ENCODE assay signal across 27 cellular contexts in the genomic region with DNA sequence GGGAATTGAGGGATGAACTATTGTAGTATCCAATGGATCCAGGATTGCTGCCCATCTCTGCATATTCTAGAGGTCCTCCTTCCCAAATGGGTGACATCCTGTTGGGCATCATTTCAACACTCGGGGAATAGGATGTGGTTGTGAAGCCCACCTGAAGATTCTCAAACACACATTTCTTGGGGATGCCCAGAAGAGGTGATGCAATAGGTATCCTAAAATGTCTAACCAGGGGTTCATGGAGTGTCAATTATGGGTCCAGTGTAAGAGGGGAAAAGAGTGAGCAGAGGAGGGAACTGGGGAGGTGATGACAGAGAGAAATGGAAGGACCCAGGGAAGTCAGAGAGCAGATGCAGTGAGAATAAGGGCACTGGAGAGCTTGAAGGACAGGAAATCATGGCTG. TPM values are rescaled to one million over a fixed set of nuclear protein-coding genes. Genes with fewer than 3 reads are reported as not detected.
DNase-seq lines count a peak whose midpoint lies in the region; ATAC-seq, FAIRE-seq and TF ChIP-seq lines count a peak whose summit lies in the region.
"Had no signal": no experiment of that assay in that cellular context is flagged by ENCODE, and none has a peak within 500 bp of the region (broad histone marks: within the 10 kb centered on the region; RNA-seq: fewer than 3 reads in every experiment).

No MANE protein-coding gene starts in this region.

- no peaks in the 10 kb centered on the region for H3K27me3 ChIP-seq in IMR-90 (ENCODE audit: control insufficient read depth, insufficient read depth, low read length)
- H3K27me3 ChIP-seq in esophagus muscularis mucosa = no peaks in the 10 kb centered on the region
- H3K27me3 ChIP-seq in trophoblast cell (ENCODE audit: insufficient read depth, low read length) = no peaks in the 10 kb centered on the region
- no peaks in the 10 kb centered on the region for H3K27me3 ChIP-seq in pancreas
- H3K27me3 ChIP-seq: BE2C, BLaER1 had no signal

- H3K4me2 ChIP-seq in IMR-90 (ENCODE audit: low read depth, low read length) = no peak overlapping the region
- no peak overlapping the region for H3K4me2 ChIP-seq in trophoblast cell (ENCODE audit: low read length)
- H3K4me2 ChIP-seq: BLaER1 had no signal

- H4K12ac ChIP-seq in trophoblast cell (ENCODE audit: low read depth, low read length) = no peak overlapping the region

- H2AK5ac ChIP-seq in IMR-90 (ENCODE audit: low read depth, low read length) (no peak overlapping the region), trophoblast cell (ENCODE audit: low read length) (no peak overlapping the region)

- DNase-seq in HTR-8/SVneo (ENCODE audit: insufficient read length, low spot score) (no peak), IMR-90 (no peak), esophagus muscularis mucosa (ENCODE audit: extremely low spot score) (peak; percentile 37), trophoblast cell (no peak), pancreas (no peak), GM19239 (ENCODE audit: insufficient read length, low spot score) (no peak)
- DNase-seq: 8988T; ACHN; BE2C; C1 segment of cervical spinal cord; CD4-positive, alpha-beta memory T cell; CD4-positive, CD25-positive, alpha-beta regulatory T cell; CD8-positive, alpha-beta memory T cell; COR-L47; DMS 273 treated with DMSO at 0.1 percent for 48 hours; DMS153; DMS53; DMS79; DND-41; EL; GDM1 had no signal

- H3K9ac ChIP-seq in IMR-90 (ENCODE audit: low read depth, low read length) (no peak overlapping the region), trophoblast cell (ENCODE audit: low read length) (no peak overlapping the region)
- H3K9ac ChIP-seq: BLaER1 had no signal

- ATAC-seq in IMR-90 (ENCODE audit: low read depth) (no peak), pancreas (no peak), HG03460 (IDR thresholded peaks at IDR 0.05; ENCODE audit: unreplicated experiment) (no peak)
- ATAC-seq: GM12878 had no signal

- H2BK20ac ChIP-seq in IMR-90 (ENCODE audit: low read depth, low read length) = 0 out of 2 replicates have a peak overlapping the region, but pooled peaks have one; percentile 18

- H3K23ac ChIP-seq in IMR-90 (ENCODE audit: low read depth, low read length) = no peak overlapping the region
- no peak overlapping the region for H3K23ac ChIP-seq in trophoblast cell (ENCODE audit: low read length)

- H3K79me2 ChIP-seq in trophoblast cell (ENCODE audit: control insufficient read depth, insufficient read depth, low read length, poor library complexity) = no peaks in the 10 kb centered on the region

- peak; percentile 38 for FAIRE-seq in HTR-8/SVneo (lab: Jason Lieb, UNC)
- no peak for FAIRE-seq in pancreas (lab: Jason Lieb, UNC)
- FAIRE-seq in GM19239 (lab: Jason Lieb, UNC) = no peak
- FAIRE-seq: A204.1, GM12878, GM12892, GM18507 had no signal

- no peak overlapping the region for H3K4me3 ChIP-seq in IMR-90 (ENCODE audit: insufficient read depth, low read depth, low read length)
- H3K4me3 ChIP-seq in esophagus muscularis mucosa = no peak overlapping the region
- no peak overlapping the region for H3K4me3 ChIP-seq in trophoblast cell (ENCODE audit: low read depth, low read length)
- no peak overlapping the region for H3K4me3 ChIP-seq in pancreas
- H3K4me3 ChIP-seq: BLaER1, GM12878 had no signal

- in situ Hi-C loops in IMR-90 (cut with MboI; ENCODE audit: low sequenced_read_pairs) = no loop called here

- H2AK9ac ChIP-seq in IMR-90 (replicated peaks; ENCODE audit: low read depth, low read length, poor library complexity) = no peak overlapping the region

- no peak overlapping the region for H4K91ac ChIP-seq in IMR-90 (ENCODE audit: insufficient read depth, low read depth, low read length)
- H4K91ac ChIP-seq in trophoblast cell (ENCODE audit: low read depth, low read length) = no peak overlapping the region

- 0 out of 2 replicates have a peak, but pooled peaks cover 5% of the 10 kb centered on the region for H3K9me1 ChIP-seq in IMR-90 (ENCODE audit: insufficient read depth, low read length)

- H4K8ac ChIP-seq in IMR-90 (ENCODE audit: low read depth in 2 of 2, low read length in 2 of 2) (no peak overlapping the region), trophoblast cell (ENCODE audit: low read depth, low read length) (no peak overlapping the region)

- no peak for TF ChIP-seq EP300 in esophagus muscularis mucosa (IDR thresholded peaks at IDR 0.05)

- no peak overlapping the region for H2BK15ac ChIP-seq in IMR-90 (ENCODE audit: low read depth, low read length)

- H3K79me1 ChIP-seq in IMR-90 (ENCODE audit: low read depth in 1 of 2, low read length in 2 of 2) (no peaks in the 10 kb centered on the region), trophoblast cell (ENCODE audit: low read length) (no peaks in the 10 kb centered on the region)

- BruUV-seq in IMR-90 (replicated peaks; lab: Mats Ljungman, UMichigan) = no TSS peak

- TF ChIP-seq POLR2A in IMR-90 (IDR thresholded peaks at IDR 0.05; ENCODE audit: low read depth, low read length) = no peak
- TF ChIP-seq POLR2A in esophagus muscularis mucosa (IDR thresholded peaks at IDR 0.05; ENCODE audit: low read depth) = no peak

- POLR2A ChIA-PET in IMR-90 (lab: Charles Lee; ENCODE audit: unreplicated experiment) = no interaction called here

- peaks cover 4% of the 10 kb centered on the region; the same call in 1 of the 2 replicates for H3K4me1 ChIP-seq in IMR-90 (ENCODE audit: control insufficient read depth, insufficient read depth, low read length)
- no peaks in the 10 kb centered on the region for H3K4me1 ChIP-seq in esophagus muscularis mucosa
- H3K4me1 ChIP-seq in trophoblast cell (ENCODE audit: control insufficient read depth in 1 of 2, insufficient read depth in 2 of 2, low read length in 2 of 2) = peaks cover 2 to 5% of the 10 kb centered on the region in 2 experiments
- no peaks in the 10 kb centered on the region for H3K4me1 ChIP-seq in pancreas
- H3K4me1 ChIP-seq: BE2C, BLaER1 had no signal

- H2BK5ac ChIP-seq in IMR-90 (ENCODE audit: low read depth, low read length, poor library complexity, severe bottlenecking) = no peak overlapping the region
- H2BK5ac ChIP-seq in trophoblast cell (ENCODE audit: low read depth, low read length, poor library complexity) = no peak overlapping the region

- no peak overlapping the region for H3K27ac ChIP-seq in IMR-90 (ENCODE audit: insufficient read depth, low read length)
- H3K27ac ChIP-seq in esophagus muscularis mucosa (replicated peaks in 1 of 4) = no peak overlapping the region
- H3K27ac ChIP-seq in trophoblast cell (ENCODE audit: low read depth, low read length) = no peak overlapping the region
- no peak overlapping the region for H3K27ac ChIP-seq in pancreas
- H3K27ac ChIP-seq: BLaER1 had no signal

- H3K4ac ChIP-seq in IMR-90 (ENCODE audit: low read depth, low read length) = no peak overlapping the region
- no peak overlapping the region for H3K4ac ChIP-seq in trophoblast cell (ENCODE audit: low read depth, low read length)

- no peak overlapping the region for H3K56ac ChIP-seq in IMR-90 (ENCODE audit: extremely low read depth, insufficient read depth, low read length)

- intact Hi-C loops in IMR-90 (cut with micrococcal nuclease) = no loop called here
- intact Hi-C loops in esophagus muscularis mucosa (cut with DNase I) = no loop called here
- intact Hi-C loops in pancreas (cut with DNase I) = no loop called here

- no peak overlapping the region for H3K14ac ChIP-seq in IMR-90 (replicated peaks; ENCODE audit: low read depth, low read length)
- no peak overlapping the region for H3K14ac ChIP-seq in trophoblast cell (ENCODE audit: low read length)

- no peak for TF ChIP-seq RAD21 in IMR-90 (IDR thresholded peaks at IDR 0.05; ENCODE audit: low read length)

- H2AFZ ChIP-seq in IMR-90 (replicated peaks; ENCODE audit: low read length, poor library complexity) (no peak overlapping the region), trophoblast cell (ENCODE audit: insufficient read depth, low read length, poor library complexity) (no peak overlapping the region)

- CTCF ChIA-PET in IMR-90 (lab: Yijun Ruan, JAX) = no interaction called here

- H2BK12ac ChIP-seq in trophoblast cell (ENCODE audit: low read length) = no peak overlapping the region

- H3K18ac ChIP-seq in IMR-90 (ENCODE audit: low read depth, low read length) (no peak overlapping the region), trophoblast cell (ENCODE audit: low read length) (no peak overlapping the region)

- no peaks in the 10 kb centered on the region for H4K20me1 ChIP-seq in IMR-90 (ENCODE audit: insufficient read depth, low read length)
- H4K20me1 ChIP-seq: BLaER1 had no signal

- H4K5ac ChIP-seq in IMR-90 (ENCODE audit: low read depth, low read length) = no peak overlapping the region

- TF ChIP-seq CTCF in IMR-90 (conservative IDR thresholded peaks at IDR 0.05; ENCODE audit: low read depth, low read length) = no peak
- TF ChIP-seq CTCF in esophagus muscularis mucosa (IDR thresholded peaks at IDR 0.05) = no peak
- no peak for TF ChIP-seq CTCF in pancreas (IDR thresholded peaks at IDR 0.05)

- H3K9me3 ChIP-seq in IMR-90 (ENCODE audit: control insufficient read depth, insufficient read depth, low read length) = peaks cover 3% of the 10 kb centered on the region; the same call in 1 of the 2 replicates
- peaks cover 0 to 6% (median 2%) of the 10 kb centered on the region in 4 donors for H3K9me3 ChIP-seq in esophagus muscularis mucosa
- no peaks in the 10 kb centered on the region for H3K9me3 ChIP-seq in trophoblast cell (ENCODE audit: insufficient read depth, low read depth, low read length)
- H3K9me3 ChIP-seq in pancreas = no peaks in the 10 kb centered on the region
- H3K9me3 ChIP-seq: BE2C, BLaER1 had no signal

- H2BK120ac ChIP-seq in IMR-90 (ENCODE audit: low read depth, low read length) = 0 out of 2 replicates have a peak overlapping the region, but pooled peaks have one; percentile 10
- peak overlapping the region; percentile 30 for H2BK120ac ChIP-seq in trophoblast cell (ENCODE audit: insufficient read depth, low read length, poor library complexity)

- WGBS in IMR-90 (ENCODE audit: extremely low coverage in 2 of 2, insufficient read length in 1 of 2), 2 experiments = no CpG with 5 or more reads among the region's 1 CpG
- WGBS in esophagus muscularis mucosa = 88% methylated on average over 1 of the region's 1 CpG
- WGBS in trophoblast cell (ENCODE audit: extremely low coverage, insufficient coverage, insufficient read length) = no CpG with 5 or more reads among the region's 1 CpG
- WGBS in pancreas, 2 donors = 94% methylated on average over 1 of the region's 1 CpG

- dilution Hi-C loops in IMR-90 (cut with HindIII; ENCODE audit: low sequenced_read_pairs, unreplicated experiment) = no loop called here

- H3K36me3 ChIP-seq in IMR-90 (ENCODE audit: control insufficient read depth, insufficient read depth, low read length) (no peaks in the 10 kb centered on the region), esophagus muscularis mucosa (no peaks in the 10 kb centered on the region), trophoblast cell (ENCODE audit: control insufficient read depth in 1 of 2, insufficient read depth in 2 of 2, low read length in 2 of 2) (no peaks in the 10 kb centered on the region), pancreas (no peaks in the 10 kb centered on the region)
- H3K36me3 ChIP-seq: BE2C, BLaER1 had no signal

RNA-seq across cellular contexts. Expression of a gene that starts 52.1 kb away (rescaled TPM):
- total RNA-seq in IMR-90 (2012; rRNA removed) (9.0 and 16.7 TPM in 2 replicates), esophagus muscularis mucosa (10 to 100 TPM; 22.0 to 35.9 (median 28.7) TPM), pancreas (10 to 100 TPM; 10.0 to 21.6 (median 15.2) TPM)
- polyA plus RNA-seq in IMR-90 (2012; rRNA removed) (23.9 and 31.2 TPM in 2 replicates), pancreas (10 to 100 TPM; 22.1 to 22.6 TPM)
- polyA plus RNA-seq in IMR-90 (2012; cell fraction: cytosol; rRNA removed) = 30.6 and 56.2 TPM in 2 replicates
- polyA plus RNA-seq in IMR-90 (2012; cell fraction: nucleus; rRNA removed; ENCODE audit: low replicate concordance) = 8.1 and 15.7 TPM in 2 replicates
- 13.3 and 14.5 TPM in 2 replicates for polyA plus RNA-seq in trophoblast cell (2013)
